9 cellular contexts compared by ENCODE assay signal in genomic region chr7:100220833-100221718, GRCh38. TPM values are rescaled to one million over a fixed set of nuclear protein-coding genes. Genes with fewer than 3 reads are reported as not detected.
DNase-seq lines count a peak whose midpoint lies in the region; ATAC-seq and TF ChIP-seq lines count a peak whose summit lies in the region.
"Had no signal": no experiment of that assay in that cellular context is flagged by ENCODE, and none has a peak within 500 bp of the region (broad histone marks: within the 10 kb centered on the region; RNA-seq: fewer than 3 reads in every experiment).

No MANE protein-coding gene starts in this region.

- no peak overlapping the region for H3K4me3 Mint-ChIP-seq in neural progenitor cell

- TF ChIP-seq POLR2A in Peyer's patch (IDR thresholded peaks at IDR 0.05) (no peak), testis (IDR thresholded peaks at IDR 0.05) (no peak)

- H3K36me3 Mint-ChIP-seq in activated naive CD4-positive, alpha-beta T cell treated with anti-CD3 and anti-CD28 coated beads, Interleukin-2, amount 50 U/mL, for 72 hours, result peaks cover 56 to 65% of the 10 kb centered on the region in 2 donors
- H3K36me3 Mint-ChIP-seq in neural progenitor cell, result peaks cover 3% of the 10 kb centered on the region

- H3K4me3 ChIP-seq in Peyer's patch (peak overlapping the region; percentile 32 to 57 (median 46)), neural progenitor cell (no peak overlapping the region), testis (no peak overlapping the region)

- 82 to 85% methylated on average over 5 to 18 of the region's 18 CpGs for WGBS in testis, 2 donors

- no peaks in the 10 kb centered on the region for H3K79me2 ChIP-seq in neural progenitor cell (ENCODE audit: low read depth)

- H3K27me3 ChIP-seq in Peyer's patch (no peaks in the 10 kb centered on the region), neural progenitor cell (no peaks in the 10 kb centered on the region), testis (no peaks in the 10 kb centered on the region)

- peak overlapping the region; percentile 81 to 97 (median 90) for H3K27ac ChIP-seq in Peyer's patch
- no peak overlapping the region for H3K27ac ChIP-seq in neural progenitor cell
- no peak overlapping the region for H3K27ac ChIP-seq in testis
- H3K27ac ChIP-seq: VCaP had no signal

- no peak overlapping the region for H3K4me2 ChIP-seq in neural progenitor cell

- no peak overlapping the region for H3K9ac ChIP-seq in neural progenitor cell

- no peaks in the 10 kb centered on the region for H4K20me1 ChIP-seq in neural progenitor cell (ENCODE audit: low read depth)

- peaks cover 3% of the 10 kb centered on the region for H3K27me3 Mint-ChIP-seq in neural progenitor cell (ENCODE audit: insufficient read depth, low read depth)

- no peaks in the 10 kb centered on the region for H3F3A ChIP-seq in neural progenitor cell (ENCODE audit: low read depth)

- H3K4me1 Mint-ChIP-seq in neural progenitor cell, result peaks cover 8% of the 10 kb centered on the region

- no peaks in the 10 kb centered on the region for H3K9me3 ChIP-seq in Peyer's patch
- no peaks in the 10 kb centered on the region for H3K9me3 ChIP-seq in neural progenitor cell (ENCODE audit: low read depth)
- H3K9me3 ChIP-seq in testis, result no peaks in the 10 kb centered on the region

- TF ChIP-seq CTCF in Peyer's patch (IDR thresholded peaks at IDR 0.05) (no peak), neural progenitor cell (IDR thresholded peaks at IDR 0.05) (no peak), testis (IDR thresholded peaks at IDR 0.05) (no peak)

- H3K27ac Mint-ChIP-seq in activated naive CD4-positive, alpha-beta T cell treated with anti-CD3 and anti-CD28 coated beads, Interleukin-2, amount 50 U/mL, for 72 hours, result peak overlapping the region; percentile 97 to 99
- no peak overlapping the region for H3K27ac Mint-ChIP-seq in neural progenitor cell

- H3K9me3 Mint-ChIP-seq in activated naive CD4-positive, alpha-beta T cell treated with anti-CD3 and anti-CD28 coated beads, Interleukin-2, amount 50 U/mL, for 72 hours, result no peaks in the 10 kb centered on the region
- no peaks in the 10 kb centered on the region for H3K9me3 Mint-ChIP-seq in neural progenitor cell

- H2AFZ ChIP-seq in neural progenitor cell (replicated peaks), result no peak overlapping the region

- peak; percentile 69 to 72 for ATAC-seq in activated naive CD4-positive, alpha-beta T cell treated with anti-CD3 and anti-CD28 coated beads, Interleukin-2, amount 50 U/mL, for 72 hours

- peak; percentile 79 for DNase-seq in NK-92 treated with Interleukin-12 subunit alpha and Interleukin-12 subunit beta, amount 100 ng/mL, for 24 hours (lab: John Stamatoyannopoulos, UW)
- DNase-seq in NK-92 (lab: John Stamatoyannopoulos, UW; ENCODE audit: unreplicated experiment) (no peak), Peyer's patch (peak in 2 of 3 donors; percentile 91 to 93), neural progenitor cell (ENCODE audit: low spot score) (no peak), testis (no peak), cerebellar nuclear complex (lab: John Stamatoyannopoulos, UW) (no peak)
- peak; percentile 64 to 82 for DNase-seq in activated naive CD4-positive, alpha-beta T cell treated with anti-CD3 and anti-CD28 coated beads, Interleukin-2, amount 50 U/mL, for 72 hours (ENCODE audit: low spot score in 2 of 2)
- DNase-seq in stimulated activated CD8-positive, alpha-beta memory T cell treated with anti-CD3 and anti-CD28 coated beads, Interleukin-12 subunit alpha, Interleukin-12 subunit beta, amount 100 ng/mL, for 24 hours (ENCODE audit: extremely low read depth), result peak; percentile 57

- intact Hi-C loops in testis (cut with DNase I; ENCODE audit: low total_unique reads), result no loop called here

- H3K4me1 ChIP-seq in Peyer's patch (peaks cover 0 to 12% (median 3%) of the 10 kb centered on the region in 4 donors), neural progenitor cell (peaks cover 2% of the 10 kb centered on the region), testis (peaks cover 4% of the 10 kb centered on the region)

- H3K36me3 ChIP-seq in Peyer's patch (peaks cover 0 to 15% (median 0%) of the 10 kb centered on the region in 3 donors), neural progenitor cell (no peaks in the 10 kb centered on the region), testis (ENCODE audit: low read depth, missing control alignments) (no peaks in the 10 kb centered on the region)

RNA-seq across cellular contexts. Expression of gene PVRIG, which starts 1.3 kb away (rescaled TPM):
- total RNA-seq in Peyer's patch (1 to 10 TPM; 3.7 to 8.3 (median 5.1) TPM), neural progenitor cell (ENCODE audit: low replicate concordance) (not detected in 2 replicates), testis (1 to 10 TPM; 3.0 to 3.3 TPM)
- total RNA-seq in activated naive CD4-positive, alpha-beta T cell treated with anti-CD3 and anti-CD28 coated beads, Interleukin-2, amount 50 U/mL, for 72 hours, result 10 to 100 TPM; 20.8 to 30.6 TPM
- polyA plus RNA-seq in testis (ENCODE audit: insufficient read depth, low read depth, low replicate concordance), result 2.6 TPM

RNA-seq across cellular contexts. Expression of gene STAG3, which starts 43.4 kb away (rescaled TPM):
- total RNA-seq in Peyer's patch (10 to 100 TPM in 1 of 4 donors, 1 to 10 TPM in 2, not detected in 1; 2.1 to 62.7 (median 3.5) TPM), neural progenitor cell (ENCODE audit: low replicate concordance) (0.58 and 1.2 TPM in 2 replicates), testis (100 to 1,000 TPM; 105 to 224 TPM)
- 10 to 100 TPM; 33.3 to 54.2 TPM for total RNA-seq in activated naive CD4-positive, alpha-beta T cell treated with anti-CD3 and anti-CD28 coated beads, Interleukin-2, amount 50 U/mL, for 72 hours
- 281 TPM for polyA plus RNA-seq in testis (ENCODE audit: insufficient read depth, low read depth, low replicate concordance)

RNA-seq across cellular contexts. Expression of gene GPC2, which starts 43.9 kb away (rescaled TPM):
- total RNA-seq in Peyer's patch, result 10 to 100 TPM in 1 of 4 donors, 1 to 10 TPM in 2, not detected in 1; 3.8 to 16.5 (median 6.7) TPM
- total RNA-seq in activated naive CD4-positive, alpha-beta T cell treated with anti-CD3 and anti-CD28 coated beads, Interleukin-2, amount 50 U/mL, for 72 hours, result 10 to 100 TPM in 1 of 2 donors, 1 to 10 TPM in 1; 7.0 to 18.9 TPM
- total RNA-seq in neural progenitor cell (ENCODE audit: low replicate concordance), result 17.0 and 61.0 TPM in 2 replicates
- 10 to 100 TPM; 12.7 to 20.7 TPM for total RNA-seq in testis
- polyA plus RNA-seq in testis (ENCODE audit: insufficient read depth, low read depth, low replicate concordance), result 17.7 TPM

RNA-seq across cellular contexts. Expression of gene GAL3ST4, which starts 52.7 kb away (rescaled TPM):
- total RNA-seq in Peyer's patch (1 to 10 TPM in 2 of 4 donors, under 1 TPM in 1, not detected in 1; 0.53 to 4.1 (median 2.1) TPM), neural progenitor cell (ENCODE audit: low replicate concordance) (0.90 and 2.5 TPM in 2 replicates), testis (10 to 100 TPM; 11.6 to 12.4 TPM)
- total RNA-seq in activated naive CD4-positive, alpha-beta T cell treated with anti-CD3 and anti-CD28 coated beads, Interleukin-2, amount 50 U/mL, for 72 hours, result 10 to 100 TPM in 1 of 2 donors, 1 to 10 TPM in 1; 7.7 to 12.5 TPM
- 8.9 TPM for polyA plus RNA-seq in testis (ENCODE audit: insufficient read depth, low read depth, low replicate concordance)

Comparison
In these comparisons a context has a peak if more than half of its experiments do, and no peak if none do; other contexts are left out.
1. DNase-seq: peak in NK-92 treated with Interleukin-12 subunit alpha and Interleukin-12 subunit beta, amount 100 ng/mL, for 24 hours (single experiment), Peyer's patch (2 of 3), activated naive CD4-positive, alpha-beta T cell treated with anti-CD3 and anti-CD28 coated beads, Interleukin-2, amount 50 U/mL, for 72 hours (2 of 2) and stimulated activated CD8-positive, alpha-beta memory T cell treated with anti-CD3 and anti-CD28 coated beads, Interleukin-12 subunit alpha, Interleukin-12 subunit beta, amount 100 ng/mL, for 24 hours (single experiment); none in NK-92 (single experiment), neural progenitor cell (single experiment), testis (single experiment) and cerebellar nuclear complex (0 of 2).
2. H3K27ac ChIP-seq: peak in Peyer's patch (4 of 4); none in neural progenitor cell (single experiment) and testis (0 of 2).
3. H3K4me3 ChIP-seq: peak in Peyer's patch (4 of 4); none in neural progenitor cell (single experiment) and testis (0 of 2).